8 cellular contexts compared by ENCODE assay signal in the genomic region with DNA sequence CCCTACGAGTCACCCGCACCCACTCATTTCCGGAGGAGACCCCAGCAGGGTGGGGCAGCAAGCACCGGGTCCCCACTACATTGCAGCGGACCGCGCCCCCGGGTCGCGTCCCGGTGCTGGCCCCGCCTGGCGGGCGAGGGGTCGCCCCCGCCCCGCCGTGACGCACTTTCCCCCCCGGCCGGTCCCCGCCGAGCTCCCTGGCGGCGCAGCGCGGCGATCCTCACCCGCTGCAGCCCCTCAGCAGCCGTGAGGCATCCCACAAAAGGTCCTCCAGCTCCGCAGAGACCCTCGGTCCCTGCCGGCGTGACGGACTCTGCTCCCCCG.
DNase-seq lines count a peak whose midpoint lies in the region; ATAC-seq, FAIRE-seq and TF ChIP-seq lines count a peak whose summit lies in the region.

No MANE protein-coding gene starts in this region.

- H4K20me1 ChIP-seq in astrocyte (ENCODE audit: insufficient read depth, low read length): peaks cover 83% of the 10 kb centered on the region

- peak overlapping the region; percentile 75 for H3K27ac ChIP-seq in astrocyte (ENCODE audit: low read depth, low read length)

- peaks cover 21% of the 10 kb centered on the region for H3K4me1 Mint-ChIP-seq in astrocyte (ENCODE audit: low read depth, unreplicated experiment)

- peak overlapping the region; percentile 91 for H3K4me3 Mint-ChIP-seq in astrocyte (ENCODE audit: unreplicated experiment)

- DNase-seq in GM10248 (ENCODE audit: extremely low spot score) (peak; percentile 53), MG63 (peak; percentile 52), astrocyte (ENCODE audit: low read depth) (no peak), MV-4-11 (lab: John Stamatoyannopoulos, UW) (no peak), AML-193 (lab: John Stamatoyannopoulos, UW) (no peak)
- peak; percentile 17 to 18 for DNase-seq in stimulated activated CD4-positive, alpha-beta T cell treated with anti-CD3 and anti-CD28 coated beads, Interleukin-2, amount 100 ng/mL, for 24 hours

- TF ChIP-seq CTCF in GM10248 (IDR thresholded peaks at IDR 0.05; ENCODE audit: control extremely low read depth, extremely low read depth, low read depth, missing control alignments) (no peak), astrocyte (IDR thresholded peaks at IDR 0.05; ENCODE audit: insufficient read depth, low read depth, low read length) (no peak)

- H3K4me1 ChIP-seq in astrocyte (ENCODE audit: insufficient read depth, low read length): peaks cover 14% of the 10 kb centered on the region
- H3K4me1 ChIP-seq in iPS-15b (ENCODE audit: control insufficient read depth, insufficient read depth, low read length): peaks cover 46% of the 10 kb centered on the region

- CTCF ChIA-PET in GM10248 (lab: Yijun Ruan, JAX): interaction anchor here (0.7 to 6.4 kb wide), 27 partner anchors 7 to 1399 kb away, joined by 3 to 85 read pairs (median 4); no protein-coding TSS in a partner anchor

- H3K9ac ChIP-seq in astrocyte (ENCODE audit: low read length): peak overlapping the region; percentile 91
- peak overlapping the region; percentile 85 for H3K9ac ChIP-seq in iPS-15b (ENCODE audit: low read depth, low read length)

- H3K27ac Mint-ChIP-seq in astrocyte (ENCODE audit: unreplicated experiment): peak overlapping the region; percentile 66

- ATAC-seq in GM21723 (IDR thresholded peaks at IDR 0.05; ENCODE audit: unreplicated experiment): peak; percentile 40

- H3K9me3 ChIP-seq in MG63 (no peaks in the 10 kb centered on the region), astrocyte (ENCODE audit: insufficient read depth, low read depth, low read length) (no peaks in the 10 kb centered on the region), iPS-15b (ENCODE audit: control insufficient read depth, insufficient read depth, low read length) (no peaks in the 10 kb centered on the region)

- H3K36me3 ChIP-seq in MG63 (no peaks in the 10 kb centered on the region), astrocyte (ENCODE audit: insufficient read depth, low read length) (no peaks in the 10 kb centered on the region), iPS-15b (ENCODE audit: control insufficient read depth, insufficient read depth, low read length) (no peaks in the 10 kb centered on the region)

- peak overlapping the region; percentile 90 for H3K4me2 ChIP-seq in astrocyte (ENCODE audit: low read length)

- peaks cover 15% of the 10 kb centered on the region for H3K27me3 Mint-ChIP-seq in astrocyte (ENCODE audit: low read depth, unreplicated experiment)

- H3K27me3 ChIP-seq in MG63 (no peaks in the 10 kb centered on the region), astrocyte (ENCODE audit: insufficient read depth, low read length) (no peaks in the 10 kb centered on the region), iPS-15b (ENCODE audit: control insufficient read depth, insufficient read depth, low read length) (peaks cover 38% of the 10 kb centered on the region)

- no peaks in the 10 kb centered on the region for H3K9me3 Mint-ChIP-seq in astrocyte (ENCODE audit: unreplicated experiment)

- H3K4me3 ChIP-seq in MG63: peak overlapping the region; percentile 75
- peak overlapping the region; percentile 72 for H3K4me3 ChIP-seq in astrocyte (ENCODE audit: insufficient read depth, low read depth, low read length)
- peak overlapping the region; percentile 80 for H3K4me3 ChIP-seq in iPS-15b (ENCODE audit: low read depth, low read length)

- H2AFZ ChIP-seq in astrocyte (ENCODE audit: low read depth, low read length): peak overlapping the region; percentile 48

- POLR2A ChIA-PET in GM10248 (lab: Yijun Ruan, JAX): no interaction called here

- H3K79me2 ChIP-seq in astrocyte (ENCODE audit: insufficient read depth, low read length): peaks cover 89% of the 10 kb centered on the region

- FAIRE-seq in astrocyte (lab: Jason Lieb, UNC): no peak

- H3K36me3 Mint-ChIP-seq in astrocyte (ENCODE audit: low read depth, unreplicated experiment): peaks cover 3% of the 10 kb centered on the region

Comparison
In these comparisons a context has a peak if more than half of its experiments do, and no peak if none do; other contexts are left out.
1. DNase-seq: peak in GM10248 (single experiment), MG63 (single experiment) and stimulated activated CD4-positive, alpha-beta T cell treated with anti-CD3 and anti-CD28 coated beads, Interleukin-2, amount 100 ng/mL, for 24 hours (2 of 2); none in astrocyte (single experiment), MV-4-11 (single experiment) and AML-193 (0 of 2).
2. Peak in every context shown above with its lines, with median percentiles within 50 percentile points of each other: H3K4me3 ChIP-seq.